In the genomic region with DNA sequence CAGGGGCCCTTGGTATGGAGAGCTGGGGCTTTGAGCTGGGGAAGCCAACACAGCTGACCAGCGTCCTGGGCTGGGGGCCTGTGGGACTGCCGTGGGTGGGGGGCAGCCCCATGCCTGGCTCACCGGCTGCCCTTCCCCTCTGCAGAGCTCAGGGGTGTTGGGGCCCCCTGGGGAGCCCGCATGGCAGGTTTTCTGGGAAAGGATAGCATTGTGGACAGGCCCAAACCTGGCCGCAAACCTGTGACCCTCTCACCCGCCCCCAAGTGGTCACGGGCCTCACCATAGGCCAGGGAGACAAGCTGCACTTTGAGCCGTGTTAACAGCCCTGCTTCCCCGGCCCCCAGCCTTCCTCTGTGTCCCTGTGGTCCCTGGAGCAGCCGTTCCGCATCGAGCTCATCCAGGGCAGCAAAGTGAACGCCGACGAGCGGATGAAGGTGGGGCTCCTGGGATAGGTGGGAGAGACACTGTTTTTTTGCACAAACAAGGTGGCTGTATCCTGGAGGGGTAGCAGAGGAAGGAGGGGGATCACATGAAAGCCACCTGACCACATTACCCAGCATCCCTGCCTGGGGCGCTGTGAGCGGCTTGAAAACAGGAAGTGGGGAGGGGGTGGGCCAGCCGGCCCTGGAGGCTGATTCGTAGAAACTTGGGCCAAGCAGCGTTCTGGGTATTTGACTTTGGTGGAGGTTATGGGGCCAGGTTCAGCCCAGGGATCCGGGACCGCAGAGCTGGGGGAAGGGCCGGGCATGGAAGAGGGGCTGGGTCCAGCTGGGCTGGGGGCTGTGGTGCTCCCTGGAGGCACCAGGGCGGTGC, we compare ENCODE assay signal across 1 cellular context.
TF ChIP-seq lines count a peak whose summit lies in the region.

No MANE protein-coding gene starts in this region.

TF ChIP-seq in K562, 482 proteins besides CTCF, POLR2A, EP300 and RAD21 (continued from another document and continues in another):
- TF ChIP-seq MCM5 (IDR thresholded peaks at IDR 0.05; ENCODE audit: low read depth) = no peak
- no peak; the same call in 1 of the 2 replicates for TF ChIP-seq ZNF668 (CRISPR knock-in tag; IDR thresholded peaks at IDR 0.05)
- TF ChIP-seq SRSF7 (optimal IDR thresholded peaks at IDR 0.05; ENCODE audit: low read depth, low read length) = no peak
- no peak for TF ChIP-seq HNRNPL (IDR thresholded peaks at IDR 0.05; ENCODE audit: low read depth, low read length)
- TF ChIP-seq ZNF583 (CRISPR knock-in tag; IDR thresholded peaks at IDR 0.05) = peak; percentile 70
- TF ChIP-seq HOXB6 (CRISPR knock-in tag; IDR thresholded peaks at IDR 0.05; ENCODE audit: borderline replicate concordance) = no peak
- TF ChIP-seq, protein P1, sequence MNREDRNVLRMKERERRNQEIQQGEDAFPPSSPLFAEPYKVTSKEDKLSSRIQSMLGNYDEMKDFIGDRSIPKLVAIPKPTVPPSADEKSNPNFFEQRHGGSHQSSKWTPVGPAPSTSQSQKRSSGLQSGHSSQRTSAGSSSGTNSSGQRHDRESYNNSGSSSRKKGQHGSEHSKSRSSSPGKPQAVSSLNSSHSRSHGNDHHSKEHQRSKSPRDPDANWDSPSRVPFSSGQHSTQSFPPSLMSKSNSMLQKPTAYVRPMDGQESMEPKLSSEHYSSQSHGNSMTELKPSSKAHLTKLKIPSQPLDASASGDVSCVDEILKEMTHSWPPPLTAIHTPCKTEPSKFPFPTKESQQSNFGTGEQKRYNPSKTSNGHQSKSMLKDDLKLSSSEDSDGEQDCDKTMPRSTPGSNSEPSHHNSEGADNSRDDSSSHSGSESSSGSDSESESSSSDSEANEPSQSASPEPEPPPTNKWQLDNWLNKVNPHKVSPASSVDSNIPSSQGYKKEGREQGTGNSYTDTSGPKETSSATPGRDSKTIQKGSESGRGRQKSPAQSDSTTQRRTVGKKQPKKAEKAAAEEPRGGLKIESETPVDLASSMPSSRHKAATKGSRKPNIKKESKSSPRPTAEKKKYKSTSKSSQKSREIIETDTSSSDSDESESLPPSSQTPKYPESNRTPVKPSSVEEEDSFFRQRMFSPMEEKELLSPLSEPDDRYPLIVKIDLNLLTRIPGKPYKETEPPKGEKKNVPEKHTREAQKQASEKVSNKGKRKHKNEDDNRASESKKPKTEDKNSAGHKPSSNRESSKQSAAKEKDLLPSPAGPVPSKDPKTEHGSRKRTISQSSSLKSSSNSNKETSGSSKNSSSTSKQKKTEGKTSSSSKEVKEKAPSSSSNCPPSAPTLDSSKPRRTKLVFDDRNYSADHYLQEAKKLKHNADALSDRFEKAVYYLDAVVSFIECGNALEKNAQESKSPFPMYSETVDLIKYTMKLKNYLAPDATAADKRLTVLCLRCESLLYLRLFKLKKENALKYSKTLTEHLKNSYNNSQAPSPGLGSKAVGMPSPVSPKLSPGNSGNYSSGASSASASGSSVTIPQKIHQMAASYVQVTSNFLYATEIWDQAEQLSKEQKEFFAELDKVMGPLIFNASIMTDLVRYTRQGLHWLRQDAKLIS (CRISPR knock-in tag; IDR thresholded peaks at IDR 0.05) = no peak; the same call in 1 of the 2 replicates
- TF ChIP-seq, protein P2, sequence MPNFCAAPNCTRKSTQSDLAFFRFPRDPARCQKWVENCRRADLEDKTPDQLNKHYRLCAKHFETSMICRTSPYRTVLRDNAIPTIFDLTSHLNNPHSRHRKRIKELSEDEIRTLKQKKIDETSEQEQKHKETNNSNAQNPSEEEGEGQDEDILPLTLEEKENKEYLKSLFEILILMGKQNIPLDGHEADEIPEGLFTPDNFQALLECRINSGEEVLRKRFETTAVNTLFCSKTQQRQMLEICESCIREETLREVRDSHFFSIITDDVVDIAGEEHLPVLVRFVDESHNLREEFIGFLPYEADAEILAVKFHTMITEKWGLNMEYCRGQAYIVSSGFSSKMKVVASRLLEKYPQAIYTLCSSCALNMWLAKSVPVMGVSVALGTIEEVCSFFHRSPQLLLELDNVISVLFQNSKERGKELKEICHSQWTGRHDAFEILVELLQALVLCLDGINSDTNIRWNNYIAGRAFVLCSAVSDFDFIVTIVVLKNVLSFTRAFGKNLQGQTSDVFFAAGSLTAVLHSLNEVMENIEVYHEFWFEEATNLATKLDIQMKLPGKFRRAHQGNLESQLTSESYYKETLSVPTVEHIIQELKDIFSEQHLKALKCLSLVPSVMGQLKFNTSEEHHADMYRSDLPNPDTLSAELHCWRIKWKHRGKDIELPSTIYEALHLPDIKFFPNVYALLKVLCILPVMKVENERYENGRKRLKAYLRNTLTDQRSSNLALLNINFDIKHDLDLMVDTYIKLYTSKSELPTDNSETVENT (CRISPR knock-in tag; IDR thresholded peaks at IDR 0.05) = 0 out of 2 replicates have a peak, but pooled peaks have one; percentile 48
- TF ChIP-seq CHCHD3 (CRISPR knock-in tag; IDR thresholded peaks at IDR 0.05) = no peak
- no peak for TF ChIP-seq ZNF24 (IDR thresholded peaks at IDR 0.05)
- TF ChIP-seq, protein P3, sequence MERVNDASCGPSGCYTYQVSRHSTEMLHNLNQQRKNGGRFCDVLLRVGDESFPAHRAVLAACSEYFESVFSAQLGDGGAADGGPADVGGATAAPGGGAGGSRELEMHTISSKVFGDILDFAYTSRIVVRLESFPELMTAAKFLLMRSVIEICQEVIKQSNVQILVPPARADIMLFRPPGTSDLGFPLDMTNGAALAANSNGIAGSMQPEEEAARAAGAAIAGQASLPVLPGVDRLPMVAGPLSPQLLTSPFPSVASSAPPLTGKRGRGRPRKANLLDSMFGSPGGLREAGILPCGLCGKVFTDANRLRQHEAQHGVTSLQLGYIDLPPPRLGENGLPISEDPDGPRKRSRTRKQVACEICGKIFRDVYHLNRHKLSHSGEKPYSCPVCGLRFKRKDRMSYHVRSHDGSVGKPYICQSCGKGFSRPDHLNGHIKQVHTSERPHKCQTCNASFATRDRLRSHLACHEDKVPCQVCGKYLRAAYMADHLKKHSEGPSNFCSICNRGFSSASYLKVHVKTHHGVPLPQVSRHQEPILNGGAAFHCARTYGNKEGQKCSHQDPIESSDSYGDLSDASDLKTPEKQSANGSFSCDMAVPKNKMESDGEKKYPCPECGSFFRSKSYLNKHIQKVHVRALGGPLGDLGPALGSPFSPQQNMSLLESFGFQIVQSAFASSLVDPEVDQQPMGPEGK (CRISPR knock-in tag; IDR thresholded peaks at IDR 0.05; ENCODE audit: borderline replicate concordance) = peak; percentile 17; the same call in 1 of the 2 replicates
- TF ChIP-seq FOXA3 (CRISPR knock-in tag; conservative IDR thresholded peaks at IDR 0.05 in 1 of 2, IDR thresholded peaks at IDR 0.05 in 1 of 2) = peak; percentile 37 to 46; a peak in 3 of 4 replicates
- peak; percentile 67; the same call in 1 of the 2 replicates for TF ChIP-seq NCOA1 (IDR thresholded peaks at IDR 0.05; ENCODE audit: low read depth)
- TF ChIP-seq COPS2 (conservative IDR thresholded peaks at IDR 0.05) = no peak
- no peak for TF ChIP-seq HDGF (IDR thresholded peaks at IDR 0.05)
- TF ChIP-seq ZNF766 (CRISPR knock-in tag; conservative IDR thresholded peaks at IDR 0.05) = peak; percentile 55; the same call in 1 of the 2 replicates
- TF ChIP-seq ARID1B (IDR thresholded peaks at IDR 0.05) = peak; percentile 67
- TF ChIP-seq FOSL1 (tag; conservative IDR thresholded peaks at IDR 0.05) = peak; percentile 46; the same call in 1 of the 2 replicates
- TF ChIP-seq DMBX1 (CRISPR knock-in tag; IDR thresholded peaks at IDR 0.05; ENCODE audit: borderline replicate concordance) = peak; percentile 90
- no peak for TF ChIP-seq ZFP30 (CRISPR knock-in tag; IDR thresholded peaks at IDR 0.05; ENCODE audit: borderline replicate concordance)
- TF ChIP-seq U2AF1 (optimal IDR thresholded peaks at IDR 0.05; ENCODE audit: low read depth, low read length) = no peak
- TF ChIP-seq SMARCB1 (IDR thresholded peaks at IDR 0.05; ENCODE audit: insufficient read length, low read depth) = no peak
- TF ChIP-seq L3MBTL2 (IDR thresholded peaks at IDR 0.05) = peak; percentile 88
- no peak for TF ChIP-seq TCFL5 (CRISPR knock-in tag; conservative IDR thresholded peaks at IDR 0.05)
- no peak for TF ChIP-seq ZNF436 (CRISPR knock-in tag; IDR thresholded peaks at IDR 0.05)
- TF ChIP-seq FOXJ2 (tag; IDR thresholded peaks at IDR 0.05) = peak; percentile 91
- TF ChIP-seq, protein P4, sequence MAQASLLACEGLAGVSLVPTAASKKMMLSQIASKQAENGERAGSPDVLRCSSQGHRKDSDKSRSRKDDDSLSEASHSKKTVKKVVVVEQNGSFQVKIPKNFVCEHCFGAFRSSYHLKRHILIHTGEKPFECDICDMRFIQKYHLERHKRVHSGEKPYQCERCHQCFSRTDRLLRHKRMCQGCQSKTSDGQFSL (CRISPR knock-in tag; IDR thresholded peaks at IDR 0.05) = peak; percentile 80
- TF ChIP-seq, protein P4 (tag; IDR thresholded peaks at IDR 0.05) = 0 out of 4 replicates have a peak, but pooled peaks of 1 of the 2 experiments have one; percentile 38
- no peak for TF ChIP-seq ZNF785 (CRISPR knock-in tag; IDR thresholded peaks at IDR 0.05)
- no peak for TF ChIP-seq ARID2 (IDR thresholded peaks at IDR 0.05)
- TF ChIP-seq, protein P5, sequence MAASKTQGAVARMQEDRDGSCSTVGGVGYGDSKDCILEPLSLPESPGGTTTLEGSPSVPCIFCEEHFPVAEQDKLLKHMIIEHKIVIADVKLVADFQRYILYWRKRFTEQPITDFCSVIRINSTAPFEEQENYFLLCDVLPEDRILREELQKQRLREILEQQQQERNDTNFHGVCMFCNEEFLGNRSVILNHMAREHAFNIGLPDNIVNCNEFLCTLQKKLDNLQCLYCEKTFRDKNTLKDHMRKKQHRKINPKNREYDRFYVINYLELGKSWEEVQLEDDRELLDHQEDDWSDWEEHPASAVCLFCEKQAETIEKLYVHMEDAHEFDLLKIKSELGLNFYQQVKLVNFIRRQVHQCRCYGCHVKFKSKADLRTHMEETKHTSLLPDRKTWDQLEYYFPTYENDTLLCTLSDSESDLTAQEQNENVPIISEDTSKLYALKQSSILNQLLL (CRISPR knock-in tag; IDR thresholded peaks at IDR 0.05; ENCODE audit: borderline replicate concordance) = no peak
- TF ChIP-seq SLC30A9 (CRISPR knock-in tag; IDR thresholded peaks at IDR 0.05) = no peak
- no peak; the same call in 1 of the 2 replicates for TF ChIP-seq MBD2 (IDR thresholded peaks at IDR 0.05; ENCODE audit: borderline replicate concordance, low read depth)
- TF ChIP-seq RBM39 (optimal IDR thresholded peaks at IDR 0.05; ENCODE audit: low read depth, low read length) = no peak
- no peak for TF ChIP-seq RBM34 (IDR thresholded peaks at IDR 0.05; ENCODE audit: borderline replicate concordance, insufficient read depth, low read length)
- TF ChIP-seq KDM5B (IDR thresholded peaks at IDR 0.05; ENCODE audit: insufficient replicate concordance, low read depth, low read length) = peak; percentile 59
- peak; percentile 66 for TF ChIP-seq NR2C1 (IDR thresholded peaks at IDR 0.05)
- TF ChIP-seq NR2C1 (tag; IDR thresholded peaks at IDR 0.05) = peak; percentile 55
- TF ChIP-seq, protein P6, sequence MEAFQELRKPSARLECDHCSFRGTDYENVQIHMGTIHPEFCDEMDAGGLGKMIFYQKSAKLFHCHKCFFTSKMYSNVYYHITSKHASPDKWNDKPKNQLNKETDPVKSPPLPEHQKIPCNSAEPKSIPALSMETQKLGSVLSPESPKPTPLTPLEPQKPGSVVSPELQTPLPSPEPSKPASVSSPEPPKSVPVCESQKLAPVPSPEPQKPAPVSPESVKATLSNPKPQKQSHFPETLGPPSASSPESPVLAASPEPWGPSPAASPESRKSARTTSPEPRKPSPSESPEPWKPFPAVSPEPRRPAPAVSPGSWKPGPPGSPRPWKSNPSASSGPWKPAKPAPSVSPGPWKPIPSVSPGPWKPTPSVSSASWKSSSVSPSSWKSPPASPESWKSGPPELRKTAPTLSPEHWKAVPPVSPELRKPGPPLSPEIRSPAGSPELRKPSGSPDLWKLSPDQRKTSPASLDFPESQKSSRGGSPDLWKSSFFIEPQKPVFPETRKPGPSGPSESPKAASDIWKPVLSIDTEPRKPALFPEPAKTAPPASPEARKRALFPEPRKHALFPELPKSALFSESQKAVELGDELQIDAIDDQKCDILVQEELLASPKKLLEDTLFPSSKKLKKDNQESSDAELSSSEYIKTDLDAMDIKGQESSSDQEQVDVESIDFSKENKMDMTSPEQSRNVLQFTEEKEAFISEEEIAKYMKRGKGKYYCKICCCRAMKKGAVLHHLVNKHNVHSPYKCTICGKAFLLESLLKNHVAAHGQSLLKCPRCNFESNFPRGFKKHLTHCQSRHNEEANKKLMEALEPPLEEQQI (IDR thresholded peaks at IDR 0.05) = no peak
- TF ChIP-seq, protein P7, sequence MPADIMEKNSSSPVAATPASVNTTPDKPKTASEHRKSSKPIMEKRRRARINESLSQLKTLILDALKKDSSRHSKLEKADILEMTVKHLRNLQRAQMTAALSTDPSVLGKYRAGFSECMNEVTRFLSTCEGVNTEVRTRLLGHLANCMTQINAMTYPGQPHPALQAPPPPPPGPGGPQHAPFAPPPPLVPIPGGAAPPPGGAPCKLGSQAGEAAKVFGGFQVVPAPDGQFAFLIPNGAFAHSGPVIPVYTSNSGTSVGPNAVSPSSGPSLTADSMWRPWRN (IDR thresholded peaks at IDR 0.05; ENCODE audit: low read depth) = 0 out of 2 replicates have a peak, but pooled peaks have one; percentile 48
- TF ChIP-seq ZSCAN32 (CRISPR knock-in tag; IDR thresholded peaks at IDR 0.05) = no peak
- no peak for TF ChIP-seq TSC22D4 (tag; IDR thresholded peaks at IDR 0.05)
- TF ChIP-seq, protein P8, sequence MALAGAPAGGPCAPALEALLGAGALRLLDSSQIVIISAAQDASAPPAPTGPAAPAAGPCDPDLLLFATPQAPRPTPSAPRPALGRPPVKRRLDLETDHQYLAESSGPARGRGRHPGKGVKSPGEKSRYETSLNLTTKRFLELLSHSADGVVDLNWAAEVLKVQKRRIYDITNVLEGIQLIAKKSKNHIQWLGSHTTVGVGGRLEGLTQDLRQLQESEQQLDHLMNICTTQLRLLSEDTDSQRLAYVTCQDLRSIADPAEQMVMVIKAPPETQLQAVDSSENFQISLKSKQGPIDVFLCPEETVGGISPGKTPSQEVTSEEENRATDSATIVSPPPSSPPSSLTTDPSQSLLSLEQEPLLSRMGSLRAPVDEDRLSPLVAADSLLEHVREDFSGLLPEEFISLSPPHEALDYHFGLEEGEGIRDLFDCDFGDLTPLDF (CRISPR knock-in tag; IDR thresholded peaks at IDR 0.05) = peak; percentile 68; the same call in 1 of the 2 replicates
- peak; percentile 70; the same call in 1 of the 2 replicates for TF ChIP-seq ZNF79 (CRISPR knock-in tag; IDR thresholded peaks at IDR 0.05; ENCODE audit: low read depth)
- 0 out of 2 replicates have a peak, but pooled peaks have one; percentile 65 for TF ChIP-seq ZNF561 (CRISPR knock-in tag; conservative IDR thresholded peaks at IDR 0.05)
- TF ChIP-seq ZNF707 (CRISPR knock-in tag; conservative IDR thresholded peaks at IDR 0.05) = no peak
- TF ChIP-seq, protein P9, sequence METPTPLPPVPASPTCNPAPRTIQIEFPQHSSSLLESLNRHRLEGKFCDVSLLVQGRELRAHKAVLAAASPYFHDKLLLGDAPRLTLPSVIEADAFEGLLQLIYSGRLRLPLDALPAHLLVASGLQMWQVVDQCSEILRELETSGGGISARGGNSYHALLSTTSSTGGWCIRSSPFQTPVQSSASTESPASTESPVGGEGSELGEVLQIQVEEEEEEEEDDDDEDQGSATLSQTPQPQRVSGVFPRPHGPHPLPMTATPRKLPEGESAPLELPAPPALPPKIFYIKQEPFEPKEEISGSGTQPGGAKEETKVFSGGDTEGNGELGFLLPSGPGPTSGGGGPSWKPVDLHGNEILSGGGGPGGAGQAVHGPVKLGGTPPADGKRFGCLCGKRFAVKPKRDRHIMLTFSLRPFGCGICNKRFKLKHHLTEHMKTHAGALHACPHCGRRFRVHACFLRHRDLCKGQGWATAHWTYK (CRISPR knock-in tag; IDR thresholded peaks at IDR 0.05) = peak; percentile 84
- peak; percentile 73 for TF ChIP-seq ZNF12 (CRISPR knock-in tag; IDR thresholded peaks at IDR 0.05)
